In genomic region chr6:136343700-136344099, GRCh38 we compare ENCODE assay signal across 16 cellular contexts. TPM values are rescaled to one million over a fixed set of nuclear protein-coding genes. Genes with fewer than 3 reads are reported as not detected.
DNase-seq lines count a peak whose midpoint lies in the region; ATAC-seq and TF ChIP-seq lines count a peak whose summit lies in the region.
"Had no signal": no experiment of that assay in that cellular context is flagged by ENCODE, and none has a peak within 500 bp of the region (broad histone marks: within the 10 kb centered on the region; RNA-seq: fewer than 3 reads in every experiment).

No MANE protein-coding gene starts in this region.

- no peak overlapping the region for H2AFZ ChIP-seq in mammary epithelial cell (ENCODE audit: low read depth, low read length)
- no peak overlapping the region for H2AFZ ChIP-seq in HCT116 (ENCODE audit: low read depth, low read length, poor library complexity, severe bottlenecking)

- BruUV-seq in mammary epithelial cell (replicated peaks; lab: Mats Ljungman, UMichigan) (TSS peak; percentile 58), MCF 10A (replicated peaks; lab: Mats Ljungman, UMichigan) (no TSS peak), HCT116 (replicated peaks; lab: Mats Ljungman, UMichigan) (TSS peak; percentile 42)

- H3K9me3 ChIP-seq in mammary epithelial cell (replicated peaks; ENCODE audit: insufficient read depth, low read length) (no peaks in the 10 kb centered on the region), HCT116 (ENCODE audit: control insufficient read depth in 1 of 2, insufficient read depth in 1 of 2, low read depth in 1 of 2, low read length in 2 of 2) (no peaks in the 10 kb centered on the region)
- H3K9me3 ChIP-seq: BLaER1, HAP-1 had no signal

- peaks cover 5% of the 10 kb centered on the region for H3K4me1 Mint-ChIP-seq in MCF 10A (ENCODE audit: insufficient read depth, unreplicated experiment)

- H3K9me3 Mint-ChIP-seq in MCF 10A (ENCODE audit: unreplicated experiment) = no peaks in the 10 kb centered on the region
- H3K9me3 Mint-ChIP-seq: CD14-positive monocyte; CD4-positive, alpha-beta memory T cell had no signal

- H3K27me3 Mint-ChIP-seq in MCF 10A (ENCODE audit: insufficient read depth, unreplicated experiment) = no peaks in the 10 kb centered on the region
- H3K27me3 Mint-ChIP-seq: CD4-positive, alpha-beta memory T cell had no signal

- H3K9ac ChIP-seq in mammary epithelial cell (ENCODE audit: insufficient read depth, low read length) = no peak overlapping the region
- no peak overlapping the region for H3K9ac ChIP-seq in HCT116 (ENCODE audit: low read length)
- H3K9ac ChIP-seq: BLaER1 had no signal

- H3K4me3 ChIP-seq in mammary epithelial cell (replicated peaks in 1 of 3; ENCODE audit: insufficient read depth in 1 of 3, low read depth in 2 of 3, low read length in 3 of 3) = no peak overlapping the region
- H3K4me3 ChIP-seq in HCT116 (replicated peaks in 1 of 2; ENCODE audit: low read depth in 1 of 2, low read length in 2 of 2) = no peak overlapping the region
- H3K4me3 ChIP-seq in dorsolateral prefrontal cortex = no peak overlapping the region
- H3K4me3 ChIP-seq: BLaER1, HAP-1 had no signal

- H3K36me3 ChIP-seq in mammary epithelial cell (ENCODE audit: insufficient read depth, low read length) (peaks cover 2% of the 10 kb centered on the region), HCT116 (ENCODE audit: control insufficient read depth in 1 of 2, insufficient read depth in 2 of 2, low read length in 2 of 2) (no peaks in the 10 kb centered on the region; a peak in 2 of 4 replicates)
- H3K36me3 ChIP-seq: BLaER1 had no signal

- no peak overlapping the region for H3K27ac Mint-ChIP-seq in MCF 10A (ENCODE audit: low read depth, unreplicated experiment)
- H3K27ac Mint-ChIP-seq: CD14-positive monocyte; CD4-positive, alpha-beta memory T cell had no signal

- no peak for TF ChIP-seq RAD21 in HCT116 (IDR thresholded peaks at IDR 0.05; ENCODE audit: low read depth)

- H3K27me3 ChIP-seq in mammary epithelial cell (ENCODE audit: insufficient read depth, low read length) (no peaks in the 10 kb centered on the region), HCT116 (ENCODE audit: insufficient read depth, low read length) (no peaks in the 10 kb centered on the region), dorsolateral prefrontal cortex (no peaks in the 10 kb centered on the region)
- H3K27me3 ChIP-seq: BLaER1 had no signal

- RAD21 ChIA-PET in HCT116 (lab: Charles Lee; ENCODE audit: low non-redundant PET in 1 of 2, low total read pairs in 2 of 2, uncharacterized antibody in 2 of 2, unreplicated experiment in 2 of 2) = no interaction called here

- in situ Hi-C loops in mammary epithelial cell (cut with MboI; ENCODE audit: low sequenced_read_pairs in 2 of 2) = no loop called here

- dilution Hi-C loops in mammary epithelial cell (cut with HindIII; ENCODE audit: low sequenced_read_pairs) = no loop called here

- peaks cover 7% of the 10 kb centered on the region for H3K36me3 Mint-ChIP-seq in MCF 10A (ENCODE audit: insufficient read depth, unreplicated experiment)
- H3K36me3 Mint-ChIP-seq: CD4-positive, alpha-beta memory T cell had no signal

- POLR2A ChIA-PET in MCF 10A (lab: Yijun Ruan, JAX) = interaction anchor here (1.3 to 2.3 kb wide), 3 partner anchors 11 to 54 kb away, joined by 3 to 8 read pairs (median 3); partner anchors contain the start of gene BCLAF1
- POLR2A ChIA-PET in HCT116 (lab: Charles Lee) = no interaction called here

- CTCF ChIA-PET in mammary epithelial cell (lab: Charles Lee; ENCODE audit: low non-redundant PET) = no interaction called here
- CTCF ChIA-PET in MCF 10A (lab: Yijun Ruan, JAX) = interaction anchor here (0.7 to 1.3 kb wide), 3 partner anchors 10 to 247 kb away, joined by 3 to 4 read pairs (median 3); partner anchors contain the start of gene MAP7
- CTCF ChIA-PET in HCT116 (lab: Charles Lee) = interaction anchor here (0.9 to 1.1 kb wide), 2 partner anchors 10 to 27 kb away, joined by 3 read pairs; no protein-coding TSS in a partner anchor

- H4K20me1 ChIP-seq in mammary epithelial cell (ENCODE audit: insufficient read depth, low read length) (no peaks in the 10 kb centered on the region), HCT116 (ENCODE audit: insufficient read depth) (no peaks in the 10 kb centered on the region)
- H4K20me1 ChIP-seq: BLaER1 had no signal

- H3K4me2 ChIP-seq in mammary epithelial cell (ENCODE audit: insufficient read depth, low read depth, low read length) (no peak overlapping the region), HCT116 (ENCODE audit: low read length) (no peak overlapping the region)
- H3K4me2 ChIP-seq: BLaER1 had no signal

- 95% methylated on average over 1 of the region's 1 CpG for WGBS in mammary epithelial cell (ENCODE audit: low coverage, missing lambda C conversion rate)

- no peaks in the 10 kb centered on the region for H3K9me2 ChIP-seq in HCT116 (ENCODE audit: insufficient read depth)

- H3K4me1 ChIP-seq in mammary epithelial cell (ENCODE audit: insufficient read depth, low read length) (peaks cover 10% of the 10 kb centered on the region), HCT116 (ENCODE audit: control insufficient read depth in 1 of 2, insufficient read depth in 2 of 2, low read length in 2 of 2) (no peaks in the 10 kb centered on the region)
- H3K4me1 ChIP-seq: BLaER1, HAP-1 had no signal

- no peak for DNase-seq in mammary epithelial cell
- DNase-seq in MCF 10A (ENCODE audit: unreplicated experiment) = no peak
- DNase-seq in HCT116 (ENCODE audit: low read depth, low spot score) = no peak
- no peak for DNase-seq in dorsolateral prefrontal cortex
- no peak for DNase-seq in globus pallidus (ENCODE audit: low spot score)
- no peak for DNase-seq in Right ventricle myocardium inferior (ENCODE audit: missing footprints)
- DNase-seq: 8988T; CD4-positive, alpha-beta memory T cell; DMS153; DMS79; GDM1; KBM-7 had no signal

- H3K4me3 Mint-ChIP-seq in MCF 10A (ENCODE audit: unreplicated experiment) = no peak overlapping the region
- H3K4me3 Mint-ChIP-seq: CD14-positive monocyte; CD4-positive, alpha-beta memory T cell had no signal

- H3K27ac ChIP-seq in mammary epithelial cell (ENCODE audit: insufficient read depth, low read depth, low read length) (no peak overlapping the region), HCT116 (ENCODE audit: low read depth, low read length) (no peak overlapping the region), dorsolateral prefrontal cortex (peak overlapping the region in 47 of 59 donors; percentile 0 to 77 (median 54))
- H3K27ac ChIP-seq: BLaER1 had no signal

- no peak for TF ChIP-seq CTCF in mammary epithelial cell (conservative IDR thresholded peaks at IDR 0.05 in 1 of 2, IDR thresholded peaks at IDR 0.05 in 1 of 2; ENCODE audit: extremely low read depth in 1 of 2, insufficient read depth in 1 of 2, low read depth in 1 of 2, low read length in 2 of 2)
- TF ChIP-seq CTCF in MCF 10A (IDR thresholded peaks at IDR 0.05; ENCODE audit: unreplicated experiment) = no peak
- TF ChIP-seq CTCF in HCT116 (IDR thresholded peaks at IDR 0.05 in 2 of 3, conservative IDR thresholded peaks at IDR 0.05 in 1 of 3; ENCODE audit: borderline replicate concordance in 1 of 3, insufficient read depth in 1 of 3, low read depth in 2 of 3, low read length in 2 of 3) = no peak
- TF ChIP-seq CTCF in dorsolateral prefrontal cortex (IDR thresholded peaks at IDR 0.05 in 54 of 56, conservative IDR thresholded peaks at IDR 0.05 in 2 of 56; ENCODE audit: low read depth in 1 of 56, partially characterized antibody in 56 of 56) = no peak

- intact Hi-C loops in mammary epithelial cell (cut with micrococcal nuclease) (no loop called here), MCF 10A (cut with micrococcal nuclease) (no loop called here), HCT116 (cut with micrococcal nuclease) (no loop called here), dorsolateral prefrontal cortex (cut with DNase I) (no loop called here), Right ventricle myocardium inferior (cut with DNase I) (no loop called here)

- TF ChIP-seq POLR2A in HCT116 (IDR thresholded peaks at IDR 0.05; ENCODE audit: borderline replicate concordance, extremely low read depth, insufficient read depth, insufficient read length) = no peak

- ATAC-seq in HCT116 = no peak
- no peak for ATAC-seq in GM19452 (IDR thresholded peaks at IDR 0.05; ENCODE audit: unreplicated experiment)
- no peak for ATAC-seq in Right ventricle myocardium inferior

- no peaks in the 10 kb centered on the region for H3K79me2 ChIP-seq in mammary epithelial cell (ENCODE audit: insufficient read depth, low read length)
- H3K79me2 ChIP-seq in HCT116 (ENCODE audit: insufficient read depth, low read length) = no peaks in the 10 kb centered on the region

TF ChIP-seq in HCT116, 20 proteins besides CTCF, POLR2A, EP300 and RAD21 (continues in another document):
- no peak for TF ChIP-seq YY1 (IDR thresholded peaks at IDR 0.05; ENCODE audit: extremely low read depth, insufficient replicate concordance, low read depth, low read length)
- TF ChIP-seq CEBPB (IDR thresholded peaks at IDR 0.05; ENCODE audit: low read depth) = no peak
- TF ChIP-seq SP1 (IDR thresholded peaks at IDR 0.05; ENCODE audit: low read depth) = no peak
- no peak for TF ChIP-seq SIN3A (IDR thresholded peaks at IDR 0.05; ENCODE audit: low read depth)
- no peak for TF ChIP-seq EGR1 (IDR thresholded peaks at IDR 0.05; ENCODE audit: low read depth)

RNA-seq across cellular contexts. Expression of gene BCLAF1, which starts 54.1 kb away (rescaled TPM):
- total RNA-seq in mammary epithelial cell (100 to 1,000 TPM; 104 to 143 TPM), MCF 10A (2022) (175 and 178 TPM in 2 replicates), HCT116 (2021; ENCODE audit: unreplicated experiment) (159 TPM), dorsolateral prefrontal cortex (100 to 1,000 TPM; 105 to 231 (median 178) TPM), Right ventricle myocardium inferior (61.0 TPM)
- 38.0 TPM for polyA plus RNA-seq in mammary epithelial cell
- polyA minus RNA-seq in mammary epithelial cell = 90.0 TPM
- polyA plus RNA-seq in HCT116 (2012) = 47.4 and 61.7 TPM in 2 replicates

Comparison
In these comparisons a context has a peak if more than half of its experiments do, and no peak if none do; other contexts are left out.
1. H3K27ac ChIP-seq: peak in dorsolateral prefrontal cortex (47 of 59); none in mammary epithelial cell (single experiment) and HCT116 (single experiment).